ENCODE assay signal across 9 cellular contexts in the genomic region with DNA sequence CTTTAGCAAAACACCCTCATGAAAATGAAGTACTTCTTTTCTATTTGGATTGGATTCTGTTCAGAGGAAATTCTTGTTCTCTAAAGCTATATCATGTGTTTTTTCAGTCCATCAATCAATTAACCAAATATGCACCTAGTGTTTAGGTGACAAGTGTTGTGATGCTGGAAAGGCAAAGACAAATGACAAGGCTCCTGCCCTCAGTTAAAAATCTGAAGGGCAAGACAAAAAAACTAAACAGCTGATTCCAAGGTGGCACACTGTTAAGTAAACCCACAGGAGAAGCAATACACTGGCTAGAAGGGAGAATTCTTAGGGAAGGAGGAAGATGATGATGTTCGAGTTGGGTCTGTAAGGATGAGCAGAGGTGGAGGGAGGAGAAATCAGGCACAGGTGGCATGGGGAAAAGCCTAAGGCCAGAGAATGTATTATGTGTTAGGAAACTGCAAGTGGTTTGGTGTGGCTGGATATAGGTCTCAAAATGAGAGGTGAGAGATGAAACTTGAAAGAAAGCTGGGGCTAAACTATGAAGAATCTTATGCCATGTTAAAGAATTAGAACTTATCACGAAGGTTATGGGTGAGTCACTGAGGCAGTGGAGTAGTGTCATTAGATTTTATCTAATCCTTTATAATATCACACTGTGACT. TPM values are rescaled to one million over a fixed set of nuclear protein-coding genes. Genes with fewer than 3 reads are reported as not detected.
DNase-seq lines count a peak whose midpoint lies in the region; ATAC-seq and TF ChIP-seq lines count a peak whose summit lies in the region.
"Had no signal": no experiment of that assay in that cellular context is flagged by ENCODE, and none has a peak within 500 bp of the region (broad histone marks: within the 10 kb centered on the region; RNA-seq: fewer than 3 reads in every experiment).

No MANE protein-coding gene starts in this region.

- H2BK15ac ChIP-seq in IMR-90 (ENCODE audit: low read depth, low read length): no peak overlapping the region

- ATAC-seq in GM18502 (IDR thresholded peaks at IDR 0.05; ENCODE audit: poor library complexity, unreplicated experiment): peak; percentile 66
- ATAC-seq in GM21576 (IDR thresholded peaks at IDR 0.05; ENCODE audit: unreplicated experiment): peak; percentile 58
- no peak for ATAC-seq in IMR-90 (ENCODE audit: low read depth)

- dilution Hi-C loops in IMR-90 (cut with HindIII; ENCODE audit: low sequenced_read_pairs, unreplicated experiment): no loop called here

- no TSS peak for BruUV-seq in IMR-90 (replicated peaks; lab: Mats Ljungman, UMichigan)

- H2AK5ac ChIP-seq in IMR-90 (ENCODE audit: low read depth, low read length): no peak overlapping the region

- DNase-seq in IMR-90 (peak; percentile 15), fibroblast of pulmonary artery (ENCODE audit: low read depth) (peak; percentile 9), DMS153 treated with DMSO at 0.1 percent for 48 hours (lab: John Stamatoyannopoulos, UW; ENCODE audit: unreplicated experiment) (no peak), activated gamma-delta T cell treated with Interleukin-2 at 50 U/mL for 16 hours (no peak), substantia nigra (lab: John Stamatoyannopoulos, UW) (no peak), H7 (no peak)

- H3K79me1 ChIP-seq in IMR-90 (ENCODE audit: low read depth in 1 of 2, low read length in 2 of 2): peaks cover 0 to 4% of the 10 kb centered on the region in 2 experiments; a peak in 1 of 4 replicates

- no peak overlapping the region for H3K14ac ChIP-seq in IMR-90 (replicated peaks; ENCODE audit: low read depth, low read length)

- H3K9me1 ChIP-seq in IMR-90 (ENCODE audit: insufficient read depth, low read length): peaks cover 4% of the 10 kb centered on the region

- H2BK20ac ChIP-seq in IMR-90 (ENCODE audit: low read depth, low read length): no peak overlapping the region

- H3K56ac ChIP-seq in IMR-90 (ENCODE audit: extremely low read depth, insufficient read depth, low read length): no peak overlapping the region

- POLR2A ChIA-PET in IMR-90 (lab: Charles Lee; ENCODE audit: unreplicated experiment): no interaction called here

- H3K27ac ChIP-seq in IMR-90 (ENCODE audit: insufficient read depth, low read length) (no peak overlapping the region), substantia nigra (ENCODE audit: low read depth, low read length, poor library complexity, severe bottlenecking) (no peak overlapping the region)

- no peak overlapping the region for H4K8ac ChIP-seq in IMR-90 (ENCODE audit: low read depth in 2 of 2, low read length in 2 of 2)

- no peak overlapping the region for H4K5ac ChIP-seq in IMR-90 (ENCODE audit: low read depth, low read length)

- peak overlapping the region; percentile 49; the same call in 1 of the 2 replicates for H3K4me2 ChIP-seq in IMR-90 (ENCODE audit: low read depth, low read length)

- H3K36me3 ChIP-seq in IMR-90 (ENCODE audit: control insufficient read depth, insufficient read depth, low read length): no peaks in the 10 kb centered on the region
- no peaks in the 10 kb centered on the region for H3K36me3 ChIP-seq in H7 (replicated peaks; ENCODE audit: control insufficient read depth, insufficient read depth, low read length)

- H3K9ac ChIP-seq in IMR-90 (ENCODE audit: low read depth, low read length): no peak overlapping the region

- intact Hi-C loops in IMR-90 (cut with micrococcal nuclease): no loop called here

- H3K4me3 ChIP-seq in IMR-90 (ENCODE audit: insufficient read depth, low read depth, low read length) (no peak overlapping the region), fibroblast of pulmonary artery (replicated peaks; ENCODE audit: low read depth, low read length) (no peak overlapping the region), H7 (ENCODE audit: insufficient read depth, low read depth, low read length) (no peak overlapping the region)

- no peak overlapping the region for H2AFZ ChIP-seq in IMR-90 (replicated peaks; ENCODE audit: low read length, poor library complexity)

- no peak for TF ChIP-seq CTCF in IMR-90 (conservative IDR thresholded peaks at IDR 0.05; ENCODE audit: low read depth, low read length)
- TF ChIP-seq CTCF in fibroblast of pulmonary artery (IDR thresholded peaks at IDR 0.05; ENCODE audit: low read length, missing control alignments): no peak

- no peak for TF ChIP-seq RAD21 in IMR-90 (IDR thresholded peaks at IDR 0.05; ENCODE audit: low read length)

- peaks cover 3% of the 10 kb centered on the region; the same call in 1 of the 2 replicates for H3K4me1 ChIP-seq in IMR-90 (ENCODE audit: control insufficient read depth, insufficient read depth, low read length)

- H3K18ac ChIP-seq in IMR-90 (ENCODE audit: low read depth, low read length): no peak overlapping the region

- no peaks in the 10 kb centered on the region for H4K20me1 ChIP-seq in IMR-90 (ENCODE audit: insufficient read depth, low read length)

- in situ Hi-C loops in IMR-90 (cut with MboI; ENCODE audit: low sequenced_read_pairs): no loop called here

- H3K4ac ChIP-seq in IMR-90 (ENCODE audit: low read depth, low read length): no peak overlapping the region

- H2AK9ac ChIP-seq in IMR-90 (replicated peaks; ENCODE audit: low read depth, low read length, poor library complexity): no peak overlapping the region

- no peak overlapping the region for H2BK120ac ChIP-seq in IMR-90 (ENCODE audit: low read depth, low read length)

- TF ChIP-seq POLR2A in IMR-90 (IDR thresholded peaks at IDR 0.05; ENCODE audit: low read depth, low read length): no peak

- H3K27me3 ChIP-seq in IMR-90 (ENCODE audit: control insufficient read depth, insufficient read depth, low read length): no peaks in the 10 kb centered on the region
- H3K27me3 ChIP-seq in H7 (ENCODE audit: control insufficient read depth, insufficient read depth, low read length): no peaks in the 10 kb centered on the region

- CTCF ChIA-PET in IMR-90 (lab: Yijun Ruan, JAX): interaction anchor here (0.5 to 0.6 kb wide), 3 partner anchors 16 to 161 kb away, joined by 3 to 5 read pairs (median 3); no protein-coding TSS in a partner anchor

- no peak overlapping the region for H4K91ac ChIP-seq in IMR-90 (ENCODE audit: insufficient read depth, low read depth, low read length)

- H2BK5ac ChIP-seq in IMR-90 (ENCODE audit: low read depth, low read length, poor library complexity, severe bottlenecking): no peak overlapping the region

- no CpG with 5 or more reads among the region's 2 CpGs for WGBS in IMR-90 (ENCODE audit: extremely low coverage in 2 of 2, insufficient read length in 1 of 2), 2 experiments

- no peak overlapping the region for H3K23ac ChIP-seq in IMR-90 (ENCODE audit: low read depth, low read length)

- H3K9me3 ChIP-seq in IMR-90 (ENCODE audit: control insufficient read depth, insufficient read depth, low read length): no peaks in the 10 kb centered on the region

TF ChIP-seq in IMR-90, 13 proteins besides CTCF, POLR2A, EP300 and RAD21:
- TF ChIP-seq USF2 (IDR thresholded peaks at IDR 0.05; ENCODE audit: low read depth, low read length) (no peak), MAZ (IDR thresholded peaks at IDR 0.05; ENCODE audit: borderline replicate concordance, low read depth, low read length) (no peak), MAFK (IDR thresholded peaks at IDR 0.05; ENCODE audit: low read depth, low read length) (no peak), CEBPB (IDR thresholded peaks at IDR 0.05; ENCODE audit: low read depth, low read length) (no peak), ELK1 (IDR thresholded peaks at IDR 0.05; ENCODE audit: borderline replicate concordance, low read depth, low read length) (no peak)

RNA-seq across cellular contexts. Expression of gene GFI1, which starts 51.8 kb away (rescaled TPM):
- total RNA-seq in IMR-90 (2012; rRNA removed): under 0.01 TPM in 2 replicates
- 0.16 and 0.21 TPM in 2 replicates for polyA plus RNA-seq in IMR-90 (2012; rRNA removed)
- 0.05 and 0.12 TPM in 2 replicates for polyA plus RNA-seq in IMR-90 (2012; cell fraction: cytosol; rRNA removed)
- polyA plus RNA-seq in IMR-90 (2012; cell fraction: nucleus; rRNA removed; ENCODE audit: low replicate concordance): 0.85 and 1.0 TPM in 2 replicates
- total RNA-seq in H7 (2014; rRNA removed; shearing (Covaris generic)): 0.11 and 0.48 TPM in 2 replicates
- polyA plus RNA-seq: neural cell had no signal

Comparison
In these comparisons a context has a peak if more than half of its experiments do, and no peak if none do; other contexts are left out.
1. DNase-seq: peak in IMR-90 (single experiment) and fibroblast of pulmonary artery (single experiment); none in DMS153 treated with DMSO at 0.1 percent for 48 hours (single experiment), activated gamma-delta T cell treated with Interleukin-2 at 50 U/mL for 16 hours (single experiment), substantia nigra (0 of 49) and H7 (single experiment).